Comparison of ENCODE assay signal across 8 cellular contexts in the genomic region with DNA sequence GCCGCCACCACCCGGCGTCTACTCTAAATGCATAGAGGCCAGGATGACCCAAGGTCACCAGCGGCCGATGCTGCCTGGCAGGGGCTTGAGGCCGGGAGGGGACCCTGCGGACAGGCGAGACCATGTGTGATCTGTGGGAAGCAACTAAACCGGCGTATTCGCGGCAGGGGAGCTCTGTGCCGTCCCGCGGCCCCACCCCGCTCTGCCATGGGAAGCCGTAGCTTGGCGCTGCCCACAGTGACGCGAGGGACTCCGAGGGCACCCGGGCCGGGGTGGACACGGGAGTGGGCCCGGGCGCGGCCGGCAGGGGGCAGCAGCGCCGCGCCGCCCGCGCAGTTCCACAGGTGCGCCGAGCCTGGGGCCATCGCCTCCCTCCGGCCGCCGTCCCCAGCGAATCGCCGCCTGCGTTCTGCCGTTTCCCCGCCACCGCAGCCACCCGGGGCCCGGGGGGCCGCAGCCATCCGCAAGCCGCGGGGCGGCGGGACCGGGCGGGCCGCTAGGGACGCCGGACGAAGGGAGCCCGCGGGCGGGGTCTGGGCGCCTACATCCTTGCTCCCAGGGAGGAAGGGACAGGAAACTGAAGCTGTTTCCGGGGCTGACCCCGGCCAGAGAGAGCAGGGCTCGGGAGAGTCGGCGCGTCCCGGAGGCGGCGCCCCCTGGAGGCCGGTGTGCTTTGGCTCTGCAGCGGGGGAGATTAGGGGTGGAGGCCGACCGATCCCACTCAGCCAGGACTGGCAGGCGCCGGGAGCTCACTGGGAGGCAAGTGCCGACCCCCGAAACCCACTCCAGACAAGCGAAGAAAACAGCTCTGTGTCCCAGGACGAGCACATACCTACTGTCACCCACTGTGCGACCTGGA. TPM values are rescaled to one million over a fixed set of nuclear protein-coding genes. Genes with fewer than 3 reads are reported as not detected.
DNase-seq lines count a peak whose midpoint lies in the region; ATAC-seq and TF ChIP-seq lines count a peak whose summit lies in the region.

No MANE protein-coding gene starts in this region.

- DNase-seq in NB4 (ENCODE audit: low read depth) (peak; percentile 91), SKM-1 treated with dmso at 0.1 percent for 144 hours (lab: John Stamatoyannopoulos, UW; ENCODE audit: unreplicated experiment) (peak; percentile 94), amniotic epithelial cell (ENCODE audit: low read depth) (peak; percentile 82), left ventricle myocardium superior (peak; percentile 95), psoas muscle (peak; percentile 93 to 96)

- peak; percentile 35 for TF ChIP-seq POLR2A in NB4 (IDR thresholded peaks at IDR 0.05; ENCODE audit: extremely low read depth, insufficient read length)

- peak; percentile 90 for ATAC-seq in HG02610 (IDR thresholded peaks at IDR 0.05; ENCODE audit: unreplicated experiment)
- ATAC-seq in left ventricle myocardium superior = peak; percentile 88
- peak; percentile 90 to 97 (median 92) for ATAC-seq in psoas muscle

- no peaks in the 10 kb centered on the region for H3K36me3 ChIP-seq in psoas muscle (ENCODE audit: insufficient read depth in 1 of 2, low read depth in 1 of 2)
- H3K36me3 ChIP-seq in urinary bladder (ENCODE audit: insufficient read depth) = no peaks in the 10 kb centered on the region

- no peaks in the 10 kb centered on the region for H3K27me3 ChIP-seq in psoas muscle (ENCODE audit: insufficient read depth in 3 of 3, low read length in 2 of 3)

- no peaks in the 10 kb centered on the region for H3K9me3 ChIP-seq in psoas muscle

- peak overlapping the region; percentile 92 for H3K27ac ChIP-seq in psoas muscle
- H3K27ac ChIP-seq in urinary bladder (ENCODE audit: low read depth) = peak overlapping the region; percentile 78

- peak overlapping the region; percentile 66 for H3K4me3 ChIP-seq in NB4 (ENCODE audit: low read depth, low read length)
- peak overlapping the region; percentile 71 for H3K4me3 ChIP-seq in psoas muscle
- H3K4me3 ChIP-seq in urinary bladder (ENCODE audit: low read depth, low read length) = peak overlapping the region; percentile 58

- H3K4me1 ChIP-seq in psoas muscle (peaks cover 17% of the 10 kb centered on the region), urinary bladder (ENCODE audit: insufficient read depth) (no peaks in the 10 kb centered on the region)

- TF ChIP-seq CTCF in GM12874 (IDR thresholded peaks at IDR 0.05; ENCODE audit: insufficient read depth, low read depth, low read length) (peak; percentile 88), NB4 (IDR thresholded peaks at IDR 0.05; ENCODE audit: low read depth, low read length) (peak; percentile 76), psoas muscle (IDR thresholded peaks at IDR 0.05) (peak; percentile 79)

- 1% methylated on average over 52 to 85 of the region's 85 CpGs for WGBS in psoas muscle, 3 donors
- 1% methylated on average over 85 of the region's 85 CpGs for WGBS in urinary bladder

- intact Hi-C loops in left ventricle myocardium superior (cut with micrococcal nuclease) = no loop called here
- intact Hi-C loops in psoas muscle (cut with DNase I) = loop anchor here (1.0 to 10.0 kb wide), 5 partner anchors 52 to 333 kb away; no protein-coding TSS in a partner anchor

RNA-seq across cellular contexts. Expression of gene HDHD5, which starts 12.5 kb away (rescaled TPM):
- 63.8 TPM for total RNA-seq in left ventricle myocardium superior
- 10 to 100 TPM; 24.6 to 46.7 (median 28.9) TPM for total RNA-seq in psoas muscle
- 10 to 100 TPM; 33.9 to 68.3 (median 37.4) TPM for polyA plus RNA-seq in psoas muscle
- total RNA-seq in urinary bladder = 13.2 TPM
- 35.7 TPM for polyA plus RNA-seq in urinary bladder

RNA-seq across cellular contexts. Expression of gene ADA2, which starts 47.7 kb away (rescaled TPM):
- 34.0 TPM for total RNA-seq in left ventricle myocardium superior
- total RNA-seq in psoas muscle = 1 to 10 TPM; 3.1 to 7.6 (median 6.1) TPM
- polyA plus RNA-seq in psoas muscle = 1 to 10 TPM; 1.8 to 2.6 (median 2.1) TPM
- 8.0 TPM for total RNA-seq in urinary bladder
- 14.8 TPM for polyA plus RNA-seq in urinary bladder

RNA-seq across cellular contexts. Expression of gene TMEM121B, which starts 50.4 kb away (rescaled TPM):
- total RNA-seq in left ventricle myocardium superior (1.7 TPM), psoas muscle (under 1 TPM; 0.28 to 0.80 (median 0.64) TPM), urinary bladder (0.21 TPM)
- polyA plus RNA-seq in psoas muscle (under 1 TPM; 0.03 to 0.14 (median 0.09) TPM), urinary bladder (0.18 TPM)

Comparison
In these comparisons a context has a peak if more than half of its experiments do, and no peak if none do; other contexts are left out.
1. Peak in every context shown above with its lines: DNase-seq, ATAC-seq, H3K4me3 ChIP-seq and H3K27ac ChIP-seq.